ENCODE assay signal across 17 cellular contexts in the genomic region with DNA sequence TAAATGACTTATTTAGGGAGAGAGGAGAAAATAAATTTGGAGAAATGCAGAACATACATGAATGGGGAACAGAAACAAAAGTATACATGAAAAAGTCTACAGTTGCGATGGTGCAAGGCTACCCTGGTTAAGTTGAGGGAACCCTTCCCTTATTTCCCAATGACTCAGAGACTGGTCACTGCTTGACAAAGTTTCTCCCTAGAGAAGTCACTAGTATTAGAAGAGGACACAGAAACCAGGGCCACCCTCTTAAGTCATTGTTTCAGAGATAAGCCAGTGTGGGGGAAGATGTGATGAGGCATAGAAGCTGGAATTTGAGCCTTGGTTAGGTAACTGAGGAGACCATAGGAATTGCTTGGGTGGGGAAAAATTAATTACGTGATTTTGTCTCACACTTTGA. TPM values are rescaled to one million over a fixed set of nuclear protein-coding genes. Genes with fewer than 3 reads are reported as not detected.
DNase-seq lines count a peak whose midpoint lies in the region; ATAC-seq, FAIRE-seq and TF ChIP-seq lines count a peak whose summit lies in the region.
"Had no signal": no experiment of that assay in that cellular context is flagged by ENCODE, and none has a peak within 500 bp of the region (broad histone marks: within the 10 kb centered on the region; RNA-seq: fewer than 3 reads in every experiment).

No MANE protein-coding gene starts in this region.

- no peak overlapping the region for H3K4me3 Mint-ChIP-seq in naive thymus-derived CD4-positive, alpha-beta T cell
- no peak overlapping the region for H3K4me3 Mint-ChIP-seq in activated CD8-positive, alpha-beta T cell treated with anti-CD3 and anti-CD28 coated beads, Interleukin-2, amount 10 ng/mL, durations not matched to agents 7 days and 5 days
- H3K4me3 Mint-ChIP-seq: activated naive CD4-positive, alpha-beta T cell treated with anti-CD3 and anti-CD28 coated beads for 36 hours; H9 had no signal

- H3K79me2 ChIP-seq in K562 (ENCODE audit: control insufficient read depth, insufficient read depth, low read length) = no peaks in the 10 kb centered on the region

- H3K36me3 ChIP-seq in K562 (ENCODE audit: control insufficient read depth, insufficient read depth, low read length) (no peaks in the 10 kb centered on the region), HAP-1 (replicated peaks) (no peaks in the 10 kb centered on the region)
- no peaks in the 10 kb centered on the region for H3K36me3 ChIP-seq in naive thymus-derived CD4-positive, alpha-beta T cell (ENCODE audit: control insufficient read depth in 2 of 3, insufficient read depth in 3 of 3, low read length in 3 of 3)

- H4K20me1 ChIP-seq in K562 (replicated peaks; ENCODE audit: control insufficient read depth, insufficient read depth, low read length) = no peaks in the 10 kb centered on the region

- WGBS in K562 (ENCODE audit: insufficient coverage, low coverage, missing lambda C conversion rate) = 4% methylated on average over 2 of the region's 2 CpGs

- no peak for TF ChIP-seq CTCF in K562 (IDR thresholded peaks at IDR 0.05 in 2 of 3, conservative IDR thresholded peaks at IDR 0.05 in 1 of 3; ENCODE audit: insufficient read depth in 2 of 3, low read depth in 1 of 3, low read length in 3 of 3)

- in situ Hi-C loops in K562 (cut with MboI) (no loop called here), HAP-1 (cut with MboI; ENCODE audit: low sequenced_read_pairs) (no loop called here)

- peaks cover 0 to 8% (median 0%) of the 10 kb centered on the region in 11 donors for H3K9me3 Mint-ChIP-seq in naive thymus-derived CD4-positive, alpha-beta T cell
- peaks cover 3% of the 10 kb centered on the region for H3K9me3 Mint-ChIP-seq in activated CD8-positive, alpha-beta T cell treated with anti-CD3 and anti-CD28 coated beads, Interleukin-2, amount 10 ng/mL, durations not matched to agents 7 days and 5 days (ENCODE audit: insufficient read depth)
- H3K9me3 Mint-ChIP-seq: H9 had no signal

- H3K9me1 ChIP-seq in K562 (ENCODE audit: control insufficient read depth, insufficient read depth, low read length) = no peaks in the 10 kb centered on the region

- no peak overlapping the region for H3K27ac ChIP-seq in K562 (ENCODE audit: extremely low read depth, low read depth, low read length)
- H3K27ac ChIP-seq in naive thymus-derived CD4-positive, alpha-beta T cell (ENCODE audit: low read depth, low read length) = no peak overlapping the region
- H3K27ac ChIP-seq: C4-2B had no signal

- CTCF ChIA-PET in K562 (lab: Yijun Ruan, JAX; ENCODE audit: low intra/inter-chr PET ratio) = no interaction called here
- CTCF ChIA-PET in naive thymus-derived CD4-positive, alpha-beta T cell (lab: Charles Lee) = no interaction called here
- CTCF ChIA-PET in activated CD8-positive, alpha-beta T cell treated with anti-CD3 and anti-CD28 coated beads, Interleukin-2, amount 10 ng/mL, durations not matched to agents 7 days and 5 days (lab: Charles Lee) = no interaction called here

- TF ChIP-seq POLR2A in K562 (conservative IDR thresholded peaks at IDR 0.05) = no peak

- ATAC-seq in K562 (no peak), left colon (no peak)
- peak; percentile 87 for ATAC-seq in naive thymus-derived CD4-positive, alpha-beta T cell
- no peak for ATAC-seq in activated CD8-positive, alpha-beta T cell treated with anti-CD3 and anti-CD28 coated beads, Interleukin-2, amount 10 ng/mL, durations not matched to agents 7 days and 5 days
- ATAC-seq: mucosa of descending colon had no signal

- DNase-seq in EL = peak; percentile 78
- DNase-seq in NCI-H226 = peak; percentile 45
- DNase-seq in K562 (ENCODE audit: extremely low read depth in 1 of 4, low spot score in 3 of 4) = no peak
- DNase-seq in naive thymus-derived CD4-positive, alpha-beta T cell = no peak
- DNase-seq in left colon = no peak
- DNase-seq in HAP-1 (ENCODE audit: low spot score in 2 of 2) = no peak
- no peak for DNase-seq in activated CD8-positive, alpha-beta T cell treated with anti-CD3 and anti-CD28 coated beads, Interleukin-2, amount 10 ng/mL, durations not matched to agents 7 days and 5 days
- no peak for DNase-seq in NCI-H345 (lab: John Stamatoyannopoulos, UW)
- DNase-seq: activated CD8-positive, alpha-beta memory T cell treated with anti-CD3 and anti-CD28 coated beads for 24 hours; activated naive CD4-positive, alpha-beta T cell treated with anti-CD3 and anti-CD28 coated beads for 36 hours; H9; mucosa of descending colon; NCI-H524; SHP77; stimulated activated CD4-positive, alpha-beta T cell treated with anti-CD3 and anti-CD28 coated beads, Interleukin-4, amount 100 ng/mL, for 1 hour; stimulated activated naive CD4-positive, alpha-beta T cell treated with Interleukin-2 at 50 U/mL for 16 hours had no signal

- no peak overlapping the region for H2AFZ ChIP-seq in K562 (ENCODE audit: low read depth, low read length)

- no peak overlapping the region for H3K4me2 ChIP-seq in K562 (ENCODE audit: insufficient read depth, low read length)

- peaks cover 0 to 24% (median 0%) of the 10 kb centered on the region in 7 donors for H3K4me1 Mint-ChIP-seq in naive thymus-derived CD4-positive, alpha-beta T cell
- peaks cover 13% of the 10 kb centered on the region for H3K4me1 Mint-ChIP-seq in activated CD8-positive, alpha-beta T cell treated with anti-CD3 and anti-CD28 coated beads, Interleukin-2, amount 10 ng/mL, durations not matched to agents 7 days and 5 days (ENCODE audit: low read depth)
- H3K4me1 Mint-ChIP-seq: H9 had no signal

- no peaks in the 10 kb centered on the region for H3K9me3 ChIP-seq in K562 (replicated peaks; ENCODE audit: control insufficient read depth, insufficient read depth, low read depth, low read length)
- H3K9me3 ChIP-seq in naive thymus-derived CD4-positive, alpha-beta T cell (ENCODE audit: control insufficient read depth in 2 of 3, low read length in 3 of 3) = no peaks in the 10 kb centered on the region
- H3K9me3 ChIP-seq in HAP-1 = no peaks in the 10 kb centered on the region
- H3K9me3 ChIP-seq: mucosa of descending colon had no signal

- peaks cover 0 to 6% (median 4%) of the 10 kb centered on the region in 5 donors for H3K36me3 Mint-ChIP-seq in naive thymus-derived CD4-positive, alpha-beta T cell
- H3K36me3 Mint-ChIP-seq in activated CD8-positive, alpha-beta T cell treated with anti-CD3 and anti-CD28 coated beads, Interleukin-2, amount 10 ng/mL, durations not matched to agents 7 days and 5 days (ENCODE audit: low read depth) = peaks cover 3% of the 10 kb centered on the region

- FAIRE-seq in K562 (lab: Jason Lieb, UNC) = no peak

- H3K4me1 ChIP-seq in K562 (replicated peaks in 1 of 2; ENCODE audit: control insufficient read depth in 2 of 2, insufficient read depth in 2 of 2, low read length in 2 of 2) (no peaks in the 10 kb centered on the region), HAP-1 (no peaks in the 10 kb centered on the region)
- H3K4me1 ChIP-seq in naive thymus-derived CD4-positive, alpha-beta T cell (ENCODE audit: control insufficient read depth in 2 of 2, insufficient read depth in 2 of 2, low read length in 2 of 2) = no peaks in the 10 kb centered on the region

- POLR2A ChIA-PET in K562 (lab: Yijun Ruan, JAX) = no interaction called here
- POLR2A ChIA-PET in naive thymus-derived CD4-positive, alpha-beta T cell (lab: Charles Lee) = no interaction called here
- POLR2A ChIA-PET in activated CD8-positive, alpha-beta T cell treated with anti-CD3 and anti-CD28 coated beads, Interleukin-2, amount 10 ng/mL, durations not matched to agents 7 days and 5 days (lab: Charles Lee) = no interaction called here

- BruUV-seq in K562 (replicated peaks; lab: Mats Ljungman, UMichigan) = no TSS peak

- H3K27me3 ChIP-seq in K562 (ENCODE audit: control insufficient read depth in 2 of 2, insufficient read depth in 2 of 2, low read length in 2 of 2) (peaks cover 0 to 5% of the 10 kb centered on the region in 2 experiments; a peak in 1 of 5 replicates), HAP-1 (ENCODE audit: low read depth) (no peaks in the 10 kb centered on the region)
- no peaks in the 10 kb centered on the region for H3K27me3 ChIP-seq in naive thymus-derived CD4-positive, alpha-beta T cell (ENCODE audit: control insufficient read depth in 2 of 2, insufficient read depth in 2 of 2, low read length in 2 of 2)

- H3K27me3 Mint-ChIP-seq in naive thymus-derived CD4-positive, alpha-beta T cell = peaks cover 0 to 25% (median 0%) of the 10 kb centered on the region in 5 donors
- H3K27me3 Mint-ChIP-seq in activated CD8-positive, alpha-beta T cell treated with anti-CD3 and anti-CD28 coated beads, Interleukin-2, amount 10 ng/mL, durations not matched to agents 7 days and 5 days (ENCODE audit: low read depth) = peaks cover 12% of the 10 kb centered on the region

- TF ChIP-seq RAD21 in K562 (CRISPR knock-in tag; conservative IDR thresholded peaks at IDR 0.05 in 1 of 2, IDR thresholded peaks at IDR 0.05 in 1 of 2) = no peak

- H3K27ac Mint-ChIP-seq in naive thymus-derived CD4-positive, alpha-beta T cell = no peak overlapping the region
- no peak overlapping the region for H3K27ac Mint-ChIP-seq in activated CD8-positive, alpha-beta T cell treated with anti-CD3 and anti-CD28 coated beads, Interleukin-2, amount 10 ng/mL, durations not matched to agents 7 days and 5 days
- H3K27ac Mint-ChIP-seq: activated naive CD4-positive, alpha-beta T cell treated with anti-CD3 and anti-CD28 coated beads for 36 hours had no signal

- H3K4me3 ChIP-seq in K562 (no peak overlapping the region), HAP-1 (no peak overlapping the region)
- no peak overlapping the region for H3K4me3 ChIP-seq in naive thymus-derived CD4-positive, alpha-beta T cell (ENCODE audit: low read length)
- H3K4me3 ChIP-seq: mucosa of descending colon had no signal

- no peak for TF ChIP-seq EP300 in K562 (IDR thresholded peaks at IDR 0.05; ENCODE audit: low read length)

- intact Hi-C loops in K562 (cut with micrococcal nuclease) (no loop called here), left colon (cut with DNase I, micrococcal nuclease) (no loop called here)
- intact Hi-C loops in naive thymus-derived CD4-positive, alpha-beta T cell (cut with micrococcal nuclease) = no loop called here

- no peak overlapping the region for H3K9ac ChIP-seq in K562 (ENCODE audit: insufficient read depth in 1 of 2, low read depth in 2 of 2, low read length in 2 of 2)

RNA-seq across cellular contexts. Expression of a gene that starts 24.4 kb away (rescaled TPM):
- not detected in 2 replicates for total RNA-seq in K562 (2011; cell fraction: chromatin; rRNA removed; ENCODE audit: low replicate concordance)
- total RNA-seq in K562 (2011; cell fraction: nucleolus; rRNA removed) = not detected in 2 replicates
- not detected in 2 replicates for total RNA-seq in K562 (2011; cell fraction: nucleoplasm; rRNA removed)
- not detected in 2 replicates for total RNA-seq in K562 (2014; rRNA removed)
- total RNA-seq in K562 (2014; rRNA removed; fragmentation: Illumina TruSeq; extraction: Trizol) = not detected in 2 replicates
- total RNA-seq in K562 (2015; rRNA removed; fragmentation: Illumina TruSeq; extraction: Trizol) = 0.08 TPM in 1 of 2 replicates, not detected in the other
- total RNA-seq in K562 (2021) = not detected in 2 replicates
- polyA plus RNA-seq in K562 (2011; rRNA removed) = 0.03 TPM in 1 of 2 replicates, not detected in the other
- 0.06 and 0.07 TPM in 2 replicates for polyA plus RNA-seq in K562 (2011; cell fraction: cytosol; rRNA removed)
- 0.10 and 0.25 TPM in 2 replicates for polyA plus RNA-seq in K562 (2011; cell fraction: nucleus; rRNA removed)
- 0.05 and 0.10 TPM in 2 replicates for polyA plus RNA-seq in K562 (2012)
- 0.06 and 0.07 TPM in 2 replicates for polyA plus RNA-seq in K562 (2014; fragmentation: Illumina TruSeq; extraction: Trizol)
- polyA plus RNA-seq in K562 (2014; fragmentation: Nextera tagmentation; extraction: Ambion mirVana) = not detected
- 0.07 TPM in 1 of 2 replicates, not detected in the other for polyA plus RNA-seq in K562 (2014; rRNA removed)
- polyA minus RNA-seq in K562 (2011; rRNA and poly(A)+ RNA removed) = not detected in 2 replicates
- polyA minus RNA-seq in K562 (2011; cell fraction: cytosol; rRNA and poly(A)+ RNA removed) = not detected in 2 replicates
- not detected in 2 replicates for polyA minus RNA-seq in K562 (2011; cell fraction: nucleus; rRNA and poly(A)+ RNA removed)
- total RNA-seq in naive thymus-derived CD4-positive, alpha-beta T cell = 1 to 10 TPM in 4 of 5 experiments, under 1 TPM in 1; 0.17 to 1.7 (median 1.4) TPM
- under 1 TPM in 1 of 2 donors, not detected in 1; 0.12 TPM for polyA plus RNA-seq in naive thymus-derived CD4-positive, alpha-beta T cell
- total RNA-seq in left colon = 10 to 100 TPM; 16.8 to 24.8 TPM
- not detected for total RNA-seq in activated CD8-positive, alpha-beta T cell treated with anti-CD3 and anti-CD28 coated beads, Interleukin-2, amount 10 ng/mL, durations not matched to agents 7 days and 5 days

Comparison
In these comparisons a context has a peak if more than half of its experiments do, and no peak if none do; other contexts are left out.
1. DNase-seq: peak in EL (single experiment) and NCI-H226 (single experiment); none in K562 (0 of 4), naive thymus-derived CD4-positive, alpha-beta T cell (0 of 9), left colon (0 of 2), HAP-1 (0 of 2), activated CD8-positive, alpha-beta T cell treated with anti-CD3 and anti-CD28 coated beads, Interleukin-2, amount 10 ng/mL, durations not matched to agents 7 days and 5 days (single experiment) and NCI-H345 (single experiment).
2. RNA of a gene that starts 24.4 kb away (total RNA-seq): 16.8 to 24.8 TPM in left colon; 0.17 to 1.7 TPM in naive thymus-derived CD4-positive, alpha-beta T cell, not detected in activated CD8-positive, alpha-beta T cell treated with anti-CD3 and anti-CD28 coated beads, Interleukin-2, amount 10 ng/mL, durations not matched to agents 7 days and 5 days and 0.08 TPM in K562; every median in the first group is over 4 times any median in the second.